8 cellular contexts compared by ENCODE assay signal in the genomic region with DNA sequence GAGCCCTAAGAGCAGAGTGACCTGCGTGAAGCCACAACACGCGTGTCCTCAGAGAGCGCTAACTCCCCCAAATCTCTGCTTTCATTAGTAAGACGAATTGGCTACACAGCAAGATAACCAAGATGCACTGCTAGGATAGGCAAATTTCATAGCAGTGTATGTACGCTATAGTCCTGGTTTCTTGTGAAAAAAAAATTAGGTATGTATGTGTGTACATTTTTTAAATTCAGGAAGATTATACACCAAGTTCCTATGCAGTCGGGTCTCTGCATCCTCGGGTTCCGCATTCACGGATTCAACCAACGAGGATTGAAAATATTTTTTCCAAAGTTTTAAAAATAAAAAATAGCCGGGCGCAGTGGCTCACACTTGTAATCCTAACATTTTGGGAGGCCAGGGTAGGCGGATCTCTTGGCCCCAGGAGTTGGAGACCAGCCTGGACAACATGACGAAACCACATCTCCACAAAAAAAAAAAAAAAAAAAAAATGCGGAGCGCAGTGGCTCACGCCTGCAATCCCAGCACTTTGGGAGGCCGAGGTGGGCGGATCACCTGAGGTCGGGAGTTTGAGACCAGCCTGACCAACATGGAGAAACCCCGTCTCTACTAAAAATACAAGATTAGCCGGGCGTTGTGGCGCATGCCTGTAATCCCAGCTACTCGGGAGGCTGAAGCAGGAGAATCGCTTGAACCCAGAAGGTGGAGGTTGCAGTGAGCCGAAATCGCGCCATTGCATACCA. TPM values are rescaled to one million over a fixed set of nuclear protein-coding genes. Genes with fewer than 3 reads are reported as not detected.
DNase-seq lines count a peak whose midpoint lies in the region; ATAC-seq and TF ChIP-seq lines count a peak whose summit lies in the region.
"Not testable (repeated sequence)": the region's sequence is repeated elsewhere in the genome, so short reads cannot be mapped to it uniquely, and the experiment has no call there.

No MANE protein-coding gene starts in this region.

- H3K9me3 ChIP-seq in Panc1 (ENCODE audit: control insufficient read depth, insufficient read depth, low read depth, low read length); effector memory CD4-positive, alpha-beta T cell (ENCODE audit: control insufficient read depth, low read length); iPS DF 6.9 (ENCODE audit: control insufficient read depth, insufficient read depth, low read length); stomach smooth muscle (ENCODE audit: control insufficient read depth in 2 of 2, low read length in 2 of 2): not testable (repeated sequence)

- not testable (repeated sequence) for H3K36me3 ChIP-seq in Panc1 (ENCODE audit: control insufficient read depth, insufficient read depth, low read length); effector memory CD4-positive, alpha-beta T cell (ENCODE audit: control insufficient read depth, insufficient read depth, low read length); iPS DF 6.9 (ENCODE audit: control insufficient read depth, insufficient read depth, low read length); stomach smooth muscle (ENCODE audit: control insufficient read depth in 2 of 2, insufficient read depth in 2 of 2, low read length in 2 of 2)

- H3K36me3 Mint-ChIP-seq in CD14-positive monocyte, result peaks cover 6 to 12% of the 10 kb centered on the region in 2 donors
- not testable (repeated sequence) for H3K36me3 Mint-ChIP-seq in activated naive CD4-positive, alpha-beta T cell treated with anti-CD3 and anti-CD28 coated beads, Interleukin-2, amount 10 ng/mL, durations not matched to agents 7 days and 5 days; naive thymus-derived CD8-positive, alpha-beta T cell

- not testable (repeated sequence) for H3K27me3 ChIP-seq in Panc1 (ENCODE audit: control insufficient read depth, insufficient read depth, low read length); effector memory CD4-positive, alpha-beta T cell (replicated peaks; ENCODE audit: control insufficient read depth, insufficient read depth, low read length, poor library complexity, severe bottlenecking); iPS DF 6.9 (ENCODE audit: control insufficient read depth, insufficient read depth, low read length); stomach smooth muscle (ENCODE audit: control insufficient read depth in 1 of 2, insufficient read depth in 2 of 2, low read length in 2 of 2)

- not testable (repeated sequence) for H3K27me3 Mint-ChIP-seq in CD14-positive monocyte (ENCODE audit: low read depth in 3 of 3); naive thymus-derived CD8-positive, alpha-beta T cell
- peaks cover 22% of the 10 kb centered on the region for H3K27me3 Mint-ChIP-seq in activated naive CD4-positive, alpha-beta T cell treated with anti-CD3 and anti-CD28 coated beads, Interleukin-2, amount 10 ng/mL, durations not matched to agents 7 days and 5 days

- H3K4me3 Mint-ChIP-seq in CD14-positive monocyte, result peak overlapping the region; percentile 93 to 94
- peak overlapping the region; percentile 98 for H3K4me3 Mint-ChIP-seq in activated naive CD4-positive, alpha-beta T cell treated with anti-CD3 and anti-CD28 coated beads, Interleukin-2, amount 10 ng/mL, durations not matched to agents 7 days and 5 days
- H3K4me3 Mint-ChIP-seq in naive thymus-derived CD8-positive, alpha-beta T cell, result peak overlapping the region; percentile 91 to 99 (median 96)

- no CpG with 5 or more reads among the region's 30 CpGs for WGBS in iPS DF 6.9 (ENCODE audit: insufficient coverage, insufficient read length)

- H3K9ac ChIP-seq in stomach smooth muscle (ENCODE audit: low read length in 2 of 2), result peak overlapping the region; percentile 78 to 84

- TF ChIP-seq CTCF in CD14-positive monocyte (IDR thresholded peaks at IDR 0.05); Panc1 (IDR thresholded peaks at IDR 0.05): not testable (repeated sequence)

- peaks cover 39% of the 10 kb centered on the region for H3K4me1 Mint-ChIP-seq in CD14-positive monocyte
- peaks cover 27% of the 10 kb centered on the region for H3K4me1 Mint-ChIP-seq in activated naive CD4-positive, alpha-beta T cell treated with anti-CD3 and anti-CD28 coated beads, Interleukin-2, amount 10 ng/mL, durations not matched to agents 7 days and 5 days
- H3K4me1 Mint-ChIP-seq in naive thymus-derived CD8-positive, alpha-beta T cell, result peaks cover 12 to 42% (median 35%) of the 10 kb centered on the region in 4 donors

- intact Hi-C loops in CD14-positive monocyte (cut with micrococcal nuclease), result loop anchor here (5.0 kb wide), 2 partner anchors 40 to 65 kb away; a partner anchor contains a TSS
- intact Hi-C loops in Panc1 (cut with micrococcal nuclease; ENCODE audit: unreplicated experiment), result not testable (repeated sequence)

- CTCF ChIA-PET in HEK293T (lab: Yijun Ruan, JAX), result interaction anchor here (0.6 to 1.4 kb wide), 2 partner anchors 63 to 144 kb away, joined by 3 read pairs; no protein-coding TSS in a partner anchor
- CTCF ChIA-PET in Panc1 (lab: Charles Lee), result not testable (repeated sequence)
- CTCF ChIA-PET in activated naive CD4-positive, alpha-beta T cell treated with anti-CD3 and anti-CD28 coated beads, Interleukin-2, amount 10 ng/mL, durations not matched to agents 7 days and 5 days (lab: Charles Lee), result interaction anchor here (0.7 kb wide), 1 partner anchor 657 kb away, joined by 3 read pairs; no protein-coding TSS in a partner anchor

- POLR2A ChIA-PET in HEK293T (lab: Yijun Ruan, JAX), result interaction anchor here (1.4 to 2.7 kb wide), 4 partner anchors 41 to 780 kb away, joined by 3 to 12 read pairs (median 6); a partner anchor contains a TSS
- POLR2A ChIA-PET in Panc1 (lab: Charles Lee), result not testable (repeated sequence)
- POLR2A ChIA-PET in naive thymus-derived CD8-positive, alpha-beta T cell (lab: Charles Lee), result interaction anchor here (0.7 to 3.3 kb wide), 7 partner anchors 18 to 577 kb away, joined by 3 to 16 read pairs (median 5); a partner anchor contains a TSS

- H3K27ac ChIP-seq in Panc1 (ENCODE audit: low read length) (peak overlapping the region; percentile 58), stomach smooth muscle (ENCODE audit: low read length) (peak overlapping the region; percentile 92)
- peak overlapping the region; percentile 64 for H3K27ac ChIP-seq in effector memory CD4-positive, alpha-beta T cell (ENCODE audit: insufficient read depth, low read length, poor library complexity, severe bottlenecking)
- H3K27ac ChIP-seq in iPS DF 6.9 (ENCODE audit: low read length), result not testable (repeated sequence)

- peak overlapping the region; percentile 81 to 86 for H3K4me3 ChIP-seq in Panc1 (ENCODE audit: low read depth in 2 of 2, low read length in 2 of 2)
- H3K4me3 ChIP-seq in effector memory CD4-positive, alpha-beta T cell (ENCODE audit: insufficient read depth, low read depth, low read length, poor library complexity, severe bottlenecking), result peak overlapping the region; percentile 100
- H3K4me3 ChIP-seq in iPS DF 6.9 (ENCODE audit: low read length), result peak overlapping the region; percentile 93
- H3K4me3 ChIP-seq in stomach smooth muscle (ENCODE audit: low read length in 2 of 2), result peak overlapping the region; percentile 87 to 92

- ATAC-seq in Panc1, result not testable (repeated sequence)
- peak in 1 of 2 donors; percentile 20 for ATAC-seq in naive thymus-derived CD8-positive, alpha-beta T cell

- H3K4me1 ChIP-seq in Panc1 (ENCODE audit: control insufficient read depth, insufficient read depth, low read length); effector memory CD4-positive, alpha-beta T cell (ENCODE audit: control insufficient read depth, insufficient read depth, low read length, poor library complexity, severe bottlenecking); iPS DF 6.9 (ENCODE audit: control insufficient read depth, insufficient read depth, low read length): not testable (repeated sequence)
- H3K4me1 ChIP-seq in stomach smooth muscle (ENCODE audit: control insufficient read depth, insufficient read depth, low read length), result peaks cover 19% of the 10 kb centered on the region

- in situ Hi-C loops in Panc1 (cut with HindIII; ENCODE audit: low pct_unique_long_range_greater_than_20kb, low sequenced_read_pairs), result not testable (repeated sequence)

- H3K9me3 Mint-ChIP-seq in CD14-positive monocyte; activated naive CD4-positive, alpha-beta T cell treated with anti-CD3 and anti-CD28 coated beads, Interleukin-2, amount 10 ng/mL, durations not matched to agents 7 days and 5 days; naive thymus-derived CD8-positive, alpha-beta T cell: not testable (repeated sequence)

- peak overlapping the region; percentile 83 to 94 (median 90) for H3K27ac Mint-ChIP-seq in CD14-positive monocyte
- H3K27ac Mint-ChIP-seq in activated naive CD4-positive, alpha-beta T cell treated with anti-CD3 and anti-CD28 coated beads, Interleukin-2, amount 10 ng/mL, durations not matched to agents 7 days and 5 days, result peak overlapping the region; percentile 79
- H3K27ac Mint-ChIP-seq in naive thymus-derived CD8-positive, alpha-beta T cell, result peak overlapping the region; percentile 84 to 99 (median 94)

- DNase-seq in CD14-positive monocyte (ENCODE audit: low spot score); HEK293T (ENCODE audit: extremely low spot score); Panc1 (ENCODE audit: low read depth, low spot score); activated naive CD4-positive, alpha-beta T cell treated with anti-CD3 and anti-CD28 coated beads, Interleukin-2, amount 10 ng/mL, durations not matched to agents 7 days and 5 days; effector memory CD4-positive, alpha-beta T cell; iPS DF 6.9 (ENCODE audit: low read depth, low spot score); naive thymus-derived CD8-positive, alpha-beta T cell: not testable (repeated sequence)

- not testable (repeated sequence) for BruUV-seq in Panc1 (replicated peaks; lab: Mats Ljungman, UMichigan)

RNA-seq across cellular contexts. Expression of a gene that starts 0.8 kb away (rescaled TPM):
- polyA plus RNA-seq in CD14-positive monocyte, result 1 to 10 TPM; 2.5 to 3.9 TPM
- total RNA-seq in Panc1 (2021; ENCODE audit: unreplicated experiment), result 8.8 TPM
- polyA plus RNA-seq in Panc1 (2012; ENCODE audit: insufficient read length), result 10.3 TPM
- 10 to 100 TPM; 38.9 to 39.0 TPM for total RNA-seq in naive thymus-derived CD8-positive, alpha-beta T cell
- 1 to 10 TPM; 3.3 to 7.2 (median 5.9) TPM for polyA plus RNA-seq in naive thymus-derived CD8-positive, alpha-beta T cell

RNA-seq across cellular contexts. Expression of a gene that starts 21.5 kb away (rescaled TPM):
- not detected for polyA plus RNA-seq in CD14-positive monocyte
- total RNA-seq in Panc1 (2021; ENCODE audit: unreplicated experiment), result not detected
- polyA plus RNA-seq in Panc1 (2012; ENCODE audit: insufficient read length), result not detected
- total RNA-seq in naive thymus-derived CD8-positive, alpha-beta T cell, result not detected
- not detected for polyA plus RNA-seq in naive thymus-derived CD8-positive, alpha-beta T cell

RNA-seq across cellular contexts. Expression of a gene that starts 41.6 kb away (rescaled TPM):
- polyA plus RNA-seq in CD14-positive monocyte, result 10 to 100 TPM; 40.1 to 47.4 TPM
- 49.6 TPM for total RNA-seq in Panc1 (2021; ENCODE audit: unreplicated experiment)
- 37.1 TPM for polyA plus RNA-seq in Panc1 (2012; ENCODE audit: insufficient read length)
- total RNA-seq in naive thymus-derived CD8-positive, alpha-beta T cell, result 10 to 100 TPM; 51.1 to 54.8 TPM
- 10 to 100 TPM; 55.5 to 70.1 (median 59.5) TPM for polyA plus RNA-seq in naive thymus-derived CD8-positive, alpha-beta T cell
